In genomic region chrX:107730298-107730655, GRCh38 we compare ENCODE assay signal across 1 cellular context.
TF ChIP-seq lines count a peak whose summit lies in the region.

No MANE protein-coding gene starts in this region.

TF ChIP-seq in HEK293, 187 proteins besides CTCF, POLR2A, EP300 and RAD21 (continued from another document):
- TF ChIP-seq ZNF280D (tag by site-specific recombination; IDR thresholded peaks at IDR 0.05) (no peak), ZNF248 (tag by site-specific recombination; IDR thresholded peaks at IDR 0.05) (no peak), HOXD13 (CRISPR knock-in tag; IDR thresholded peaks at IDR 0.05; ENCODE audit: borderline replicate concordance) (no peak), PRDM4 (tag by site-specific recombination; IDR thresholded peaks at IDR 0.05) (no peak), ZNF362 (tag by site-specific recombination; IDR thresholded peaks at IDR 0.05) (no peak), ZNF510 (tag by site-specific recombination; IDR thresholded peaks at IDR 0.05; ENCODE audit: insufficient replicate concordance) (no peak), ZNF488 (tag by site-specific recombination; IDR thresholded peaks at IDR 0.05) (no peak), ZNF529 (tag by site-specific recombination; IDR thresholded peaks at IDR 0.05; ENCODE audit: insufficient replicate concordance) (no peak), ZNF473 (tag by site-specific recombination; IDR thresholded peaks at IDR 0.05) (no peak), ZNF391 (tag by site-specific recombination; IDR thresholded peaks at IDR 0.05; ENCODE audit: borderline replicate concordance, low read depth) (no peak), ZNF785 (tag by site-specific recombination; IDR thresholded peaks at IDR 0.05) (no peak), GLI4 (tag by site-specific recombination; IDR thresholded peaks at IDR 0.05) (no peak), MEIS1 (CRISPR knock-in tag; IDR thresholded peaks at IDR 0.05; ENCODE audit: borderline replicate concordance) (no peak), ZNF37A (tag by site-specific recombination; IDR thresholded peaks at IDR 0.05) (no peak)
TF ChIP-seq in HEK293: peak in this region for 0.
